Comparison of ENCODE assay signal across 11 cellular contexts in the genomic region with DNA sequence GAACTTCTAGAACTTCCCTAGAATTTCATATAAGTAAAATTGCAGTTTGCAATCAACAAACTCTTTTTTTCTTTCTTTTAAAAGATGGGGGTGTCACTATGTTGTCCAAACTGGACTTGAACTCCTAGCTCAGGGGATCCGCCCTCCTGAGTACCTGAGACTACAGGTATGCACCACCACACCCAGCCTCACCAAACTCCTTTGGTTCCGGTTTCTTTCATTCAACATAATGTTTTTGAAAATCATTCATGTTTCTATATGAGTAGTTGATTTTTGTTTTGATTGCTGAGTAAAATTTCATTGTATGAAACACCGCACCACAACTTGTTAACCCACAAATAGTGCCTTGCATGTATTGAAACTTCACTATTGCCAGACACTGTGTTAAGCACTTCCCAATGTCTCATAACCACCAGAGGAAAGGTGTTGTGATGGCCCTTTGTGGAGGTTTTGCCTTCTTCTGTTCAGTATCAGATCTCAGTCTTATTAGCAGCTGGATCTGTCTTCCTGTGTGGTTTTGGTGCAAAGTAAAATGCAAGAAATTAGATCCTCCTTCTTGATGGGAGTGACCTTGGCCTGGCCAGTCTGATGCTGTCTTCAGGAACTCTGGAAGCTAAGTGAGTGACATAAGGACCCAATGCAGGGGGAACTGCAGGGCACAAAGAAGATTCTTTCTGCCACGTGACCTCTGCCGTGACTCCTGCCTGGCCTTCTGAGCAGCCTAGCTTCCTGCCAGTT.
A peak's percentile ranks its signal among the peaks of the same experiment; 100 is the strongest.
DNase-seq lines count a peak whose midpoint lies in the region; ATAC-seq, FAIRE-seq and TF ChIP-seq lines count a peak whose summit lies in the region.
"Had no signal": no experiment of that assay in that cellular context is flagged by ENCODE, and none has a peak within 500 bp of the region (broad histone marks: within the 10 kb centered on the region; RNA-seq: fewer than 3 reads in every experiment).

No MANE protein-coding gene starts in this region.

- no peaks in the 10 kb centered on the region for H3K27me3 Mint-ChIP-seq in chondrocyte (ENCODE audit: low read depth)
- H3K27me3 Mint-ChIP-seq: dendritic cell treated with granulocyte-macrophage colony-stimulating factor and Interleukin-4, amounts not matched to agents 40 ng/mL and 50 ng/mL, for 4 days had no signal

- no peak overlapping the region for H2AFZ ChIP-seq in K562 (ENCODE audit: low read depth, low read length)
- H2AFZ ChIP-seq in GM23248 = no peak overlapping the region

- H3F3A ChIP-seq in GM23248 (ENCODE audit: insufficient read depth) = no peaks in the 10 kb centered on the region

- H3K27me3 ChIP-seq in K562 (ENCODE audit: control insufficient read depth in 2 of 2, insufficient read depth in 2 of 2, low read length in 2 of 2) (peaks cover 0 to 2% of the 10 kb centered on the region in 2 experiments; a peak in 1 of 5 replicates), GM23248 (replicated peaks; ENCODE audit: insufficient read depth) (no peaks in the 10 kb centered on the region)

- POLR2A ChIA-PET in K562 (lab: Yijun Ruan, JAX) = no interaction called here

- H3K36me3 ChIP-seq in K562 (ENCODE audit: control insufficient read depth, insufficient read depth, low read length) = no peaks in the 10 kb centered on the region
- H3K36me3 ChIP-seq in GM23248 (ENCODE audit: low read depth) = no peaks in the 10 kb centered on the region

- H4K20me1 ChIP-seq in K562 (replicated peaks; ENCODE audit: control insufficient read depth, insufficient read depth, low read length) (no peaks in the 10 kb centered on the region), GM23248 (ENCODE audit: insufficient read depth) (no peaks in the 10 kb centered on the region)

- H3K4me3 ChIP-seq in K562 = no peak overlapping the region
- no peak overlapping the region for H3K4me3 ChIP-seq in GM23248

- DNase-seq in K562 (ENCODE audit: extremely low read depth in 1 of 4, low spot score in 3 of 4) (no peak), iPS-NIHi7 (ENCODE audit: extremely low spot score) (no peak), COR-L47 (lab: John Stamatoyannopoulos, UW) (no peak), chondrocyte (ENCODE audit: low spot score) (no peak), GM23248 (no peak)
- DNase-seq: activated CD4-positive, alpha-beta T cell treated with anti-CD3 and anti-CD28 coated beads, Interleukin-2, amount 50 U/mL, for 4 hours had no signal

- no peak overlapping the region for H3K27ac ChIP-seq in K562 (ENCODE audit: extremely low read depth, low read depth, low read length)
- H3K27ac ChIP-seq in GM23248 = no peak overlapping the region

- no peak for FAIRE-seq in K562 (lab: Jason Lieb, UNC)
- FAIRE-seq: G401.6 had no signal

- in situ Hi-C loops in K562 (cut with MboI) (no loop called here), GM23248 (cut with MboI) (no loop called here)

- no peak for TF ChIP-seq CTCF in K562 (IDR thresholded peaks at IDR 0.05 in 2 of 3, conservative IDR thresholded peaks at IDR 0.05 in 1 of 3; ENCODE audit: insufficient read depth in 2 of 3, low read depth in 1 of 3, low read length in 3 of 3)
- no peak for TF ChIP-seq CTCF in chondrocyte (IDR thresholded peaks at IDR 0.05)

- peaks cover 24% of the 10 kb centered on the region for H3K4me1 Mint-ChIP-seq in chondrocyte (ENCODE audit: low read depth)

- H3K36me3 Mint-ChIP-seq in chondrocyte (ENCODE audit: low read depth) = no peaks in the 10 kb centered on the region

- intact Hi-C loops in K562 (cut with micrococcal nuclease) = no loop called here

- peaks cover 4% of the 10 kb centered on the region for H3K9me3 Mint-ChIP-seq in chondrocyte (ENCODE audit: low read depth)

- H3K4me2 ChIP-seq in K562 (ENCODE audit: insufficient read depth, low read length) (no peak overlapping the region), GM23248 (ENCODE audit: unreplicated experiment) (no peak overlapping the region)

- ATAC-seq in GM18520 (IDR thresholded peaks at IDR 0.05; ENCODE audit: unreplicated experiment) (peak; percentile 83), GM21367 (IDR thresholded peaks at IDR 0.05; ENCODE audit: unreplicated experiment) (peak; percentile 62), HG03108 (IDR thresholded peaks at IDR 0.05; ENCODE audit: unreplicated experiment) (peak; percentile 72), K562 (no peak)

- 8% methylated on average over 5 of the region's 5 CpGs for WGBS in K562 (ENCODE audit: insufficient coverage, low coverage, missing lambda C conversion rate)
- WGBS in GM23248 (ENCODE audit: low coverage in 1 of 2, low lambda C conversion rate in 2 of 2, missing lambda C conversion rate in 2 of 2), 2 experiments = 77 to 81% methylated on average over 5 of the region's 5 CpGs

- CTCF ChIA-PET in K562 (lab: Yijun Ruan, JAX; ENCODE audit: low intra/inter-chr PET ratio) = no interaction called here

- H3K4me1 ChIP-seq in K562 (replicated peaks in 1 of 2; ENCODE audit: control insufficient read depth in 2 of 2, insufficient read depth in 2 of 2, low read length in 2 of 2) = no peaks in the 10 kb centered on the region
- H3K4me1 ChIP-seq in GM23248 (ENCODE audit: insufficient read depth) = no peaks in the 10 kb centered on the region

- no peaks in the 10 kb centered on the region for H3K9me3 ChIP-seq in K562 (replicated peaks; ENCODE audit: control insufficient read depth, insufficient read depth, low read depth, low read length)
- H3K9me3 ChIP-seq in GM23248 (ENCODE audit: low read depth) = no peaks in the 10 kb centered on the region

- no peak overlapping the region for H3K27ac Mint-ChIP-seq in chondrocyte (ENCODE audit: unreplicated experiment)

- TF ChIP-seq EP300 in K562 (IDR thresholded peaks at IDR 0.05; ENCODE audit: low read length) = no peak

- H3K9ac ChIP-seq in K562 (ENCODE audit: insufficient read depth in 1 of 2, low read depth in 2 of 2, low read length in 2 of 2) (no peak overlapping the region), GM23248 (no peak overlapping the region)

- no peaks in the 10 kb centered on the region for H3K9me2 ChIP-seq in GM23248 (ENCODE audit: insufficient read depth)

- no peak for TF ChIP-seq RAD21 in K562 (CRISPR knock-in tag; conservative IDR thresholded peaks at IDR 0.05 in 1 of 2, IDR thresholded peaks at IDR 0.05 in 1 of 2)

- H3K9me1 ChIP-seq in K562 (ENCODE audit: control insufficient read depth, insufficient read depth, low read length) = peaks cover 3% of the 10 kb centered on the region

- H3K79me2 ChIP-seq in K562 (ENCODE audit: control insufficient read depth, insufficient read depth, low read length) (no peaks in the 10 kb centered on the region), GM23248 (ENCODE audit: insufficient read depth) (no peaks in the 10 kb centered on the region)

- H3K4me3 Mint-ChIP-seq in chondrocyte (ENCODE audit: unreplicated experiment) = no peak overlapping the region
- H3K4me3 Mint-ChIP-seq: dendritic cell treated with granulocyte-macrophage colony-stimulating factor and Interleukin-4, amounts not matched to agents 40 ng/mL and 50 ng/mL, for 4 days had no signal

- no peak for TF ChIP-seq POLR2A in K562 (conservative IDR thresholded peaks at IDR 0.05)

- no TSS peak for BruUV-seq in K562 (replicated peaks; lab: Mats Ljungman, UMichigan)

TF ChIP-seq in K562, 482 proteins besides CTCF, POLR2A, EP300 and RAD21 (continues in another document):
- TF ChIP-seq ZNF431 (CRISPR knock-in tag; IDR thresholded peaks at IDR 0.05) (no peak), DNMT1 (IDR thresholded peaks at IDR 0.05) (no peak), RAD51 (IDR thresholded peaks at IDR 0.05; ENCODE audit: borderline replicate concordance, low read depth) (peak; percentile 37; the same call in 1 of the 2 replicates), USF1 (CRISPR knock-in tag; IDR thresholded peaks at IDR 0.05) (peak; percentile 50), ZNF316 (IDR thresholded peaks at IDR 0.05) (no peak)
- TF ChIP-seq, protein P1, sequence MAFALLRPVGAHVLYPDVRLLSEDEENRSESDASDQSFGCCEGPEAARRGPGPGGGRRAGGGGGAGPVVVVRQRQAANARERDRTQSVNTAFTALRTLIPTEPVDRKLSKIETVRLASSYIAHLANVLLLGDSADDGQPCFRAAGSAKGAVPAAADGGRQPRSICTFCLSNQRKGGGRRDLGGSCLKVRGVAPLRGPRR (CRISPR knock-in tag; IDR thresholded peaks at IDR 0.05) = no peak
